9 cellular contexts compared by ENCODE assay signal in genomic region chr10:118958984-118959916, GRCh38.
A peak's percentile ranks its signal among the peaks of the same experiment; 100 is the strongest.
DNase-seq lines count a peak whose midpoint lies in the region; ATAC-seq lines count a peak whose summit lies in the region.
"Had no signal": no experiment of that assay in that cellular context is flagged by ENCODE, and none has a peak within 500 bp of the region (broad histone marks: within the 10 kb centered on the region; RNA-seq: fewer than 3 reads in every experiment).

No MANE protein-coding gene starts in this region.

- peak; percentile 91 for ATAC-seq in Right ventricle myocardium inferior
- no peak for ATAC-seq in HG03025 (IDR thresholded peaks at IDR 0.05; ENCODE audit: low FRiP score, unreplicated experiment)
- no peak for ATAC-seq in HG02973 (IDR thresholded peaks at IDR 0.05; ENCODE audit: unreplicated experiment)
- ATAC-seq in GM21360 (IDR thresholded peaks at IDR 0.05; ENCODE audit: unreplicated experiment) = no peak
- ATAC-seq in effector memory CD8-positive, alpha-beta T cell (replicated peaks) = no peak

- peak overlapping the region; percentile 59 for H3K27ac ChIP-seq in skeletal muscle tissue (ENCODE audit: low read depth, low read length)

- peaks cover 23 to 26% of the 10 kb centered on the region in 2 donors for H3K27me3 Mint-ChIP-seq in effector memory CD8-positive, alpha-beta T cell

- H3K9ac ChIP-seq in skeletal muscle tissue (ENCODE audit: low read depth in 1 of 3, low read length in 3 of 3) = peak overlapping the region in 2 of 3 donors; percentile 61 to 76

- no peak overlapping the region for H3K4me3 Mint-ChIP-seq in effector memory CD8-positive, alpha-beta T cell

- H3K36me3 ChIP-seq in skeletal muscle tissue (ENCODE audit: control insufficient read depth in 3 of 3, insufficient read depth in 3 of 3, low read length in 3 of 3) = no peaks in the 10 kb centered on the region

- H3K4me1 Mint-ChIP-seq in effector memory CD8-positive, alpha-beta T cell (ENCODE audit: low read depth in 2 of 2) = no peaks in the 10 kb centered on the region
- H3K4me1 Mint-ChIP-seq: naive B cell had no signal

- H3K4me3 ChIP-seq in skeletal muscle tissue (ENCODE audit: low read length in 3 of 3) = peak overlapping the region in 1 of 3 donors; percentile 2

- H3K27me3 ChIP-seq in skeletal muscle tissue (ENCODE audit: control insufficient read depth in 3 of 3, insufficient read depth in 3 of 3, low read length in 3 of 3) = no peaks in the 10 kb centered on the region

- H3K4me1 ChIP-seq in skeletal muscle tissue (ENCODE audit: control insufficient read depth in 3 of 3, insufficient read depth in 3 of 3, low read length in 3 of 3) = peaks cover 18 to 33% (median 31%) of the 10 kb centered on the region in 3 donors

- DNase-seq in H4 (ENCODE audit: low spot score) (peak; percentile 63), T1000 (lab: John Stamatoyannopoulos, UW) (peak; percentile 50), Right ventricle myocardium inferior (ENCODE audit: missing footprints) (peak; percentile 85)
- DNase-seq in effector memory CD8-positive, alpha-beta T cell = no peak
- DNase-seq: naive B cell had no signal

- H3K36me3 Mint-ChIP-seq in effector memory CD8-positive, alpha-beta T cell (ENCODE audit: insufficient read depth) = no peaks in the 10 kb centered on the region
- H3K36me3 Mint-ChIP-seq: naive B cell had no signal

- no peak overlapping the region for H3K27ac Mint-ChIP-seq in effector memory CD8-positive, alpha-beta T cell
- H3K27ac Mint-ChIP-seq: naive B cell had no signal

- H3K9me3 Mint-ChIP-seq in effector memory CD8-positive, alpha-beta T cell = no peaks in the 10 kb centered on the region

- H3K9me3 ChIP-seq in skeletal muscle tissue (ENCODE audit: control insufficient read depth in 3 of 3, low read length in 3 of 3) = no peaks in the 10 kb centered on the region

- intact Hi-C loops in Right ventricle myocardium inferior (cut with DNase I) = loop anchor here (5.0 kb wide), 1 partner anchor 68 kb away; the partner anchor contains the start of gene NANOS1

Comparison
In these comparisons a context has a peak if more than half of its experiments do, and no peak if none do; other contexts are left out.
1. DNase-seq: peak in H4 (single experiment), T1000 (single experiment) and Right ventricle myocardium inferior (single experiment); none in effector memory CD8-positive, alpha-beta T cell (0 of 3).